In genomic region chr2:84486436-84487115, GRCh38 we compare ENCODE assay signal across 12 cellular contexts. TPM values are rescaled to one million over a fixed set of nuclear protein-coding genes. Genes with fewer than 3 reads are reported as not detected.
A peak's percentile ranks its signal among the peaks of the same experiment; 100 is the strongest.
DNase-seq lines count a peak whose midpoint lies in the region; ATAC-seq and TF ChIP-seq lines count a peak whose summit lies in the region.
"Had no signal": no experiment of that assay in that cellular context is flagged by ENCODE, and none has a peak within 500 bp of the region (broad histone marks: within the 10 kb centered on the region; RNA-seq: fewer than 3 reads in every experiment).

No MANE protein-coding gene starts in this region.

- DNase-seq in AG09319 (ENCODE audit: extremely low read depth, low read depth): peak; percentile 32
- peak; percentile 28 for DNase-seq in NCI-H1092 (lab: John Stamatoyannopoulos, UW)
- peak in 1 of 2 donors; percentile 18 for DNase-seq in breast epithelium (ENCODE audit: low spot score in 2 of 2)
- no peak for DNase-seq in lower lobe of right lung
- DNase-seq in activated CD4-positive, alpha-beta T cell treated with anti-CD3 and anti-CD28 coated beads for 36 hours: no peak
- DNase-seq in uterus: no peak
- DNase-seq: hypothalamus, NCI-H82 had no signal

- peaks cover 12% of the 10 kb centered on the region for H3K4me1 Mint-ChIP-seq in activated CD4-positive, alpha-beta T cell treated with anti-CD3 and anti-CD28 coated beads for 36 hours

- no peak overlapping the region for H3K4me3 Mint-ChIP-seq in activated CD4-positive, alpha-beta T cell treated with anti-CD3 and anti-CD28 coated beads for 36 hours
- H3K4me3 Mint-ChIP-seq: T-helper 1 cell treated with Interleukin-12 subunit alpha and Interleukin-12 subunit beta and Interleukin-4 antibody, amounts not matched to agents 30 μg/mL and 1 μg/mL, for 36 hours had no signal

- H3K27ac ChIP-seq in breast epithelium (peak overlapping the region; percentile 27), lower lobe of right lung (peak overlapping the region; percentile 26), uterus (no peak overlapping the region)
- H3K27ac ChIP-seq: BLaER1 treated with 17β-estradiol and CSF1 and Interleukin-3, amounts not matched to agents 10 nM and 100 nM had no signal

- peak; percentile 72 to 83 for ATAC-seq in lower lobe of right lung
- no peak for ATAC-seq in activated CD4-positive, alpha-beta T cell treated with anti-CD3 and anti-CD28 coated beads for 36 hours
- no peak for ATAC-seq in GM18870 (IDR thresholded peaks at IDR 0.05; ENCODE audit: unreplicated experiment)
- no peak for ATAC-seq in HG03095 (IDR thresholded peaks at IDR 0.05; ENCODE audit: unreplicated experiment)

- no peak for TF ChIP-seq CTCF in AG09319 (IDR thresholded peaks at IDR 0.05; ENCODE audit: low read depth, low read length)
- no peak for TF ChIP-seq CTCF in breast epithelium (IDR thresholded peaks at IDR 0.05)
- no peak for TF ChIP-seq CTCF in lower lobe of right lung (IDR thresholded peaks at IDR 0.05)
- TF ChIP-seq CTCF in uterus (IDR thresholded peaks at IDR 0.05): no peak

- no peaks in the 10 kb centered on the region for H3K27me3 ChIP-seq in breast epithelium
- no peaks in the 10 kb centered on the region for H3K27me3 ChIP-seq in lower lobe of right lung (ENCODE audit: low read depth)
- H3K27me3 ChIP-seq in uterus: no peaks in the 10 kb centered on the region
- H3K27me3 ChIP-seq: BLaER1 treated with 17β-estradiol and CSF1 and Interleukin-3, amounts not matched to agents 10 nM and 100 nM had no signal

- intact Hi-C loops in breast epithelium (cut with DNase I; ENCODE audit: low total_unique reads): no loop called here
- intact Hi-C loops in lower lobe of right lung (cut with DNase I): no loop called here
- intact Hi-C loops in activated CD4-positive, alpha-beta T cell treated with anti-CD3 and anti-CD28 coated beads for 36 hours (cut with DNase I, micrococcal nuclease): no loop called here
- intact Hi-C loops in uterus (cut with DNase I; ENCODE audit: low total_unique reads): no loop called here

- H3K36me3 Mint-ChIP-seq in activated CD4-positive, alpha-beta T cell treated with anti-CD3 and anti-CD28 coated beads for 36 hours (ENCODE audit: low read depth): no peaks in the 10 kb centered on the region

- no peaks in the 10 kb centered on the region for H3K9me3 Mint-ChIP-seq in activated CD4-positive, alpha-beta T cell treated with anti-CD3 and anti-CD28 coated beads for 36 hours (ENCODE audit: low read depth)
- H3K9me3 Mint-ChIP-seq: T-helper 1 cell treated with Interleukin-12 subunit alpha and Interleukin-12 subunit beta and Interleukin-4 antibody, amounts not matched to agents 30 μg/mL and 1 μg/mL, for 36 hours had no signal

- H3K9me3 ChIP-seq in breast epithelium (no peaks in the 10 kb centered on the region), lower lobe of right lung (no peaks in the 10 kb centered on the region), uterus (no peaks in the 10 kb centered on the region)
- H3K9me3 ChIP-seq: BLaER1 treated with 17β-estradiol and CSF1 and Interleukin-3, amounts not matched to agents 10 nM and 100 nM had no signal

- no peaks in the 10 kb centered on the region for H3K27me3 Mint-ChIP-seq in activated CD4-positive, alpha-beta T cell treated with anti-CD3 and anti-CD28 coated beads for 36 hours

- no peak for TF ChIP-seq POLR2A in breast epithelium (IDR thresholded peaks at IDR 0.05)
- no peak for TF ChIP-seq POLR2A in uterus (IDR thresholded peaks at IDR 0.05)

- no peak overlapping the region for H3K27ac Mint-ChIP-seq in activated CD4-positive, alpha-beta T cell treated with anti-CD3 and anti-CD28 coated beads for 36 hours
- H3K27ac Mint-ChIP-seq: T-helper 1 cell treated with Interleukin-12 subunit alpha and Interleukin-12 subunit beta and Interleukin-4 antibody, amounts not matched to agents 30 μg/mL and 1 μg/mL, for 36 hours had no signal

- no peak overlapping the region for H3K4me3 ChIP-seq in breast epithelium
- H3K4me3 ChIP-seq in lower lobe of right lung: no peak overlapping the region
- no peak overlapping the region for H3K4me3 ChIP-seq in uterus
- H3K4me3 ChIP-seq: BLaER1 treated with 17β-estradiol and CSF1 and Interleukin-3, amounts not matched to agents 10 nM and 100 nM had no signal

- H3K4me1 ChIP-seq in breast epithelium: no peaks in the 10 kb centered on the region
- peaks cover 13% of the 10 kb centered on the region for H3K4me1 ChIP-seq in lower lobe of right lung
- H3K4me1 ChIP-seq in uterus: no peaks in the 10 kb centered on the region

- POLR2A ChIA-PET in activated CD4-positive, alpha-beta T cell treated with anti-CD3 and anti-CD28 coated beads for 36 hours (lab: Charles Lee): no interaction called here

- H3K36me3 ChIP-seq in breast epithelium (no peaks in the 10 kb centered on the region), lower lobe of right lung (no peaks in the 10 kb centered on the region), uterus (no peaks in the 10 kb centered on the region)
- H3K36me3 ChIP-seq: BLaER1 treated with 17β-estradiol and CSF1 and Interleukin-3, amounts not matched to agents 10 nM and 100 nM had no signal

- CTCF ChIA-PET in activated CD4-positive, alpha-beta T cell treated with anti-CD3 and anti-CD28 coated beads for 36 hours (lab: Charles Lee): interaction anchor here (1.3 kb wide), 1 partner anchor 11 kb away, joined by 4 read pairs; no protein-coding TSS in a partner anchor

RNA-seq across cellular contexts. Expression of gene SUCLG1, which starts 27.5 kb away (rescaled TPM):
- total RNA-seq in breast epithelium: 100 to 1,000 TPM; 108 to 112 (median 110) TPM
- total RNA-seq in lower lobe of right lung: 58.9 TPM
- 10 to 100 TPM; 60.7 to 68.9 TPM for total RNA-seq in activated CD4-positive, alpha-beta T cell treated with anti-CD3 and anti-CD28 coated beads for 36 hours
- total RNA-seq in uterus: 10 to 100 TPM; 32.5 to 64.1 (median 54.1) TPM

RNA-seq across cellular contexts. Expression of gene DNAH6, which starts 29.7 kb away (rescaled TPM):
- total RNA-seq in breast epithelium (1 to 10 TPM; 2.3 to 4.1 (median 3.0) TPM), lower lobe of right lung (6.3 TPM), uterus (1 to 10 TPM; 1.0 to 8.4 (median 2.7) TPM)
- total RNA-seq in activated CD4-positive, alpha-beta T cell treated with anti-CD3 and anti-CD28 coated beads for 36 hours: 1 to 10 TPM; 1.1 to 1.3 TPM

Comparison
In these comparisons a context has a peak if more than half of its experiments do, and no peak if none do; other contexts are left out.
1. DNase-seq: peak in AG09319 (single experiment) and NCI-H1092 (single experiment); none in lower lobe of right lung (single experiment), activated CD4-positive, alpha-beta T cell treated with anti-CD3 and anti-CD28 coated beads for 36 hours (single experiment) and uterus (0 of 2).
2. H3K27ac ChIP-seq: peak in breast epithelium (2 of 2) and lower lobe of right lung (single experiment); none in uterus (0 of 2).
3. ATAC-seq: peak in lower lobe of right lung (2 of 2); none in activated CD4-positive, alpha-beta T cell treated with anti-CD3 and anti-CD28 coated beads for 36 hours (single experiment), GM18870 (single experiment) and HG03095 (single experiment).